In the genomic region with DNA sequence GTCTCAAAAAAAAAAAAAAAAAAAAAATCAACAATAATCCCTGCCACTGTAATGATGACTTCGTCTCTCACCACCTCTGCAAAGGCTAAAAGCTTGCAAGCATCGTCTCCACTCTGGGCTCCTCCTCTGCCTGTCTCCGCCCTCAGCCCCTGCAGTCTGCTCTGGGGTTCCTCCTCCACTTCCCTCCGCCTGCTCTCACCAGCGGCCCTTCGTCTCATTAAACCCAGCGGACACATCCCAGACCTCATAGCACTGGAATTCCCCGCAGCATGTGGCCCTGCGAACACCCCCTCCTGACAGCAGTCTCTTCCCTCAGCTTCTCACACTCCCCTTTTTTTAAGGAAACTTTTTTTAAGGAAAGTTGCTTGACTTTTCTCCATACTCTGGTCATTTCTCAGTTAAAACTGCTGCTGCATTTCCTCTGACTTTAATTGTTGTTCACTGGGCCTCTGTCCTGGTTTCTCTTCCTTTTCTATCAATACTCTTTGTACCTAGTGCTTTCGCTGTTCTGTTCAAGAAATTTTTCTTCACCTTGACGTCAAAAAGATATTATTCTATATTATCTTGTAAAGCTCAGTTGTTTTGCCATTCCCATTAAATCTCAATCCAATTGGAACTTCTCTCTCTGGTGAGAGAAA, we compare ENCODE assay signal across 8 cellular contexts.
DNase-seq lines count a peak whose midpoint lies in the region; ATAC-seq and TF ChIP-seq lines count a peak whose summit lies in the region.

No MANE protein-coding gene starts in this region.

- no peak for TF ChIP-seq POLR2A in esophagus muscularis mucosa (IDR thresholded peaks at IDR 0.05; ENCODE audit: low read depth)
- TF ChIP-seq POLR2A in esophagus squamous epithelium (IDR thresholded peaks at IDR 0.05), result no peak

- 14% methylated on average over 11 of the region's 11 CpGs for WGBS in esophagus muscularis mucosa
- 54 to 56% methylated on average over 11 of the region's 11 CpGs for WGBS in esophagus squamous epithelium, 2 donors

- no peak for TF ChIP-seq EP300 in esophagus muscularis mucosa (IDR thresholded peaks at IDR 0.05)

- DNase-seq in AG08396 (ENCODE audit: low spot score) (peak; percentile 10), Kasumi-1 (lab: John Stamatoyannopoulos, UW) (peak; percentile 9 to 32), esophagus muscularis mucosa (ENCODE audit: extremely low spot score) (no peak), mucosa of descending colon (peak; percentile 23 to 63 (median 39)), esophagus squamous epithelium (lab: John Stamatoyannopoulos, UW) (no peak), HuH-7.5 (ENCODE audit: low spot score) (no peak), NCI-H524 treated with DMSO at 0.1 percent for 48 hours (lab: John Stamatoyannopoulos, UW) (no peak)

- H3K9me3 ChIP-seq in esophagus muscularis mucosa (no peaks in the 10 kb centered on the region), mucosa of descending colon (no peaks in the 10 kb centered on the region), esophagus squamous epithelium (no peaks in the 10 kb centered on the region)

- no peaks in the 10 kb centered on the region for H3K36me3 ChIP-seq in esophagus muscularis mucosa
- no peaks in the 10 kb centered on the region for H3K36me3 ChIP-seq in mucosa of descending colon (ENCODE audit: low read depth)
- H3K36me3 ChIP-seq in esophagus squamous epithelium, result no peaks in the 10 kb centered on the region

- no peak overlapping the region for H3K4me3 ChIP-seq in esophagus muscularis mucosa
- no peak overlapping the region for H3K4me3 ChIP-seq in mucosa of descending colon
- no peak overlapping the region for H3K4me3 ChIP-seq in esophagus squamous epithelium

- TF ChIP-seq CTCF in esophagus muscularis mucosa (IDR thresholded peaks at IDR 0.05) (no peak), mucosa of descending colon (IDR thresholded peaks at IDR 0.05) (no peak), esophagus squamous epithelium (IDR thresholded peaks at IDR 0.05) (no peak)

- peak overlapping the region in 3 of 4 donors; percentile 10 to 48 (median 24) for H3K27ac ChIP-seq in esophagus muscularis mucosa (replicated peaks in 1 of 4)
- H3K27ac ChIP-seq in esophagus squamous epithelium, result peak overlapping the region in 2 of 4 donors; percentile 51 to 57

- no peaks in the 10 kb centered on the region for H3K27me3 ChIP-seq in esophagus muscularis mucosa
- H3K27me3 ChIP-seq in esophagus squamous epithelium, result no peaks in the 10 kb centered on the region

- peak; percentile 59 for ATAC-seq in mucosa of descending colon
- ATAC-seq in HG02610 (IDR thresholded peaks at IDR 0.05; ENCODE audit: unreplicated experiment), result no peak

- intact Hi-C loops in esophagus muscularis mucosa (cut with DNase I), result no loop called here
- intact Hi-C loops in mucosa of descending colon (cut with DNase I, micrococcal nuclease), result no loop called here
- intact Hi-C loops in esophagus squamous epithelium (cut with DNase I), result no loop called here

- H3K4me1 ChIP-seq in esophagus muscularis mucosa, result peaks cover 3 to 23% (median 22%) of the 10 kb centered on the region in 4 donors
- H3K4me1 ChIP-seq in mucosa of descending colon (ENCODE audit: low read depth), result peaks cover 4% of the 10 kb centered on the region
- H3K4me1 ChIP-seq in esophagus squamous epithelium, result peaks cover 5 to 23% (median 8%) of the 10 kb centered on the region in 3 donors

Comparison
In these comparisons a context has a peak if more than half of its experiments do, and no peak if none do; other contexts are left out.
1. DNase-seq: peak in AG08396 (single experiment), Kasumi-1 (2 of 2) and mucosa of descending colon (3 of 3); none in esophagus muscularis mucosa (single experiment), esophagus squamous epithelium (single experiment), HuH-7.5 (single experiment) and NCI-H524 treated with DMSO at 0.1 percent for 48 hours (single experiment).